In the genomic region with DNA sequence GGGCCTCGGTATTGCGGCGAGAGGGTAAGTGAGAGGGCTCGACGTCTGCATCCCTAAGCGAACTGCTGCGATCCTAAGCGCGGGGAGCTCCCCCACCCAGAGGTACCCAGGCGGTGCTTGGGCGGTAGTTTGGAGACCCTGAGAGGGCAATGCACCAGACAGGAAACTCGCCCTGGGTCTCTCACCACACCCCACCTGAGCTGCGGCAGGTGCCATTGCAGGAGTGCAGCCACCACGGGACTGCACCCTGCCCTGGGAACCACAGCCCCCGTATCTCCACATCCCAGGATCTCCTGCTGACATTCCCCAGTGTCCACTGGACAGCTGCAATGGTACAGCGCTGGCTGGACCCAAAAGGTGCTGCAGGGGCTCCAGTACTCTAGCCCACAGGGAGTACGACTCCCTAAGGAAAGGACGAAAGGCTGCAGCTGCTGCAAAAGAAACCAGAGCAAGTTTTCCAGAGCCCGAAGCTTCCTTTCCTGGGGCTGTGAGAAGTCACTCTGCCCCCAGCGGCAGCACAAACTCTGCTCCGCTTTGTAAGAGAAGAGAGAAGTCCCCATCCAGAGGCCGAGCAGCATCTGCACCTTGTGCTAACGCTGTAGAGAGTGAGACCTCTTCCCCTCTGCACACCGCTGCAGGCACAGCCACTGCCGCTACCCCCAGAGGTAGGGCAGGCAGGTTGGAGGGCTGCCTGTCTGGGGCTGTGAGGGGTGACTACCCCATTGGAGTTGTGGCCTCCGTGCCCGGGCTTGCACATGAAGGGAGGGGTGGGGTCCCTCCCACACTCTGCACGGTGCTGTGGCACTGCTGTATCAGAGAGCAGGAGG, we compare ENCODE assay signal across 8 cellular contexts. TPM values are rescaled to one million over a fixed set of nuclear protein-coding genes. Genes with fewer than 3 reads are reported as not detected.
A peak's percentile ranks its signal among the peaks of the same experiment; 100 is the strongest.
DNase-seq lines count a peak whose midpoint lies in the region; FAIRE-seq and TF ChIP-seq lines count a peak whose summit lies in the region.

No MANE protein-coding gene starts in this region.

- no peak for FAIRE-seq in H54 (lab: Jason Lieb, UNC)

- TF ChIP-seq CTCF in GM20000 (IDR thresholded peaks at IDR 0.05; ENCODE audit: extremely low read depth, missing control alignments) (no peak), astrocyte of the spinal cord (IDR thresholded peaks at IDR 0.05; ENCODE audit: low read depth, low read length) (peak; percentile 84)

- peak overlapping the region; percentile 47 for H3K4me3 ChIP-seq in astrocyte of the spinal cord (ENCODE audit: low read depth, low read length)

- in situ Hi-C loops in SK-MEL-5 (cut with HindIII; ENCODE audit: low pct_unique_long_range_greater_than_20kb, low sequenced_read_pairs) = no loop called here
- in situ Hi-C loops in astrocyte of the spinal cord (cut with HindIII; ENCODE audit: low sequenced_read_pairs) = no loop called here

- peak; percentile 70 for DNase-seq in DMS 273 (lab: John Stamatoyannopoulos, UW; ENCODE audit: unreplicated experiment)
- peak; percentile 55 for DNase-seq in GM20000 (ENCODE audit: low spot score)
- peak; percentile 33 for DNase-seq in HPDE6-E6E7 (ENCODE audit: extremely low spot score)
- peak; percentile 10 for DNase-seq in SK-MEL-5 (ENCODE audit: low read depth, low spot score)
- DNase-seq in astrocyte of the spinal cord (ENCODE audit: low read depth, low spot score) = peak; percentile 67
- DNase-seq in iPS DF 19.7 (ENCODE audit: low read depth, low spot score) = peak; percentile 57
- DNase-seq in pulmonary artery endothelial cell (ENCODE audit: low read depth, low spot score) = peak; percentile 5
- no peak for DNase-seq in H54 (ENCODE audit: insufficient read length, low spot score)

- TF ChIP-seq POLR2A in H54 (IDR thresholded peaks at IDR 0.05; ENCODE audit: low read depth, low read length) = no peak

RNA-seq across cellular contexts. Expression of a gene that starts 31.1 kb away (rescaled TPM):
- 20.0 and 23.0 TPM in 2 replicates for total RNA-seq in SK-MEL-5 (2014; rRNA removed; shearing (Covaris generic))
- 19.7 and 21.9 TPM in 2 replicates for polyA plus RNA-seq in SK-MEL-5 (2015; cell fraction: cytosol; rRNA removed)
- 122 and 141 TPM in 2 replicates for polyA plus RNA-seq in SK-MEL-5 (2015; cell fraction: nucleus; rRNA removed)
- 23.7 and 26.8 TPM in 2 replicates for total RNA-seq in pulmonary artery endothelial cell
